ENCODE assay signal across 16 cellular contexts in the genomic region with DNA sequence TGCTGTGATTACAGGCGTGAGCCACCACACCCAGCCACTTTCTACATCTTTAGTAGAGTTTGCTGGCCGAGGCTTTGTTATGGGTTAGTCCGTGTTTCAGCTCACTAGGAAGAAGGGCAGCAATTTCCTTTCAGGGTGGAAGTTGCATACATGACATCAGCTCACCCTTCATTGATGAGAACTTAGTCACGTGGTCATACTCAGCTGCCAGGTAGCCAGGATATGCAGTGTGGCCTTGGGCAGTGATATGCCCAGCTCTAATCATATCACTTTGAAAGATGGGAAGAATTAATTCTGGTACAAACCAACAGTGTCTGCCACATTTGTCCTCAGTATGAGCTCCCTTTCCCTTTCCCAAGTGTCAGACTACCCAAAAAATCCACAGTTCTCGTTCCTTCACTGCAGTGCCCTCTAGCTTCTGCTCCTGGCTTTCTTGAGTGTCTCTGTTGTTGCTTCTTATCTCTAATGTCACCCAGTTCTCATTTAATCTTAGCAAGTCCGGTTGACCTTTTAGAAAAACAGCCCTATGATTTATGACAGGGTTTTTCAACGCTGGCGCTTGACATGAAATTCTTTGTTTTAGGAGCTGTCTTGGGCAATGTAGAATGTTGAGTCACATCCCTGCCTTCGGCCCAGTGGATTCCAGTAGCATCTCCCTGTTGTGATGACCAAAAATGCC.
DNase-seq lines count a peak whose midpoint lies in the region; ATAC-seq lines count a peak whose summit lies in the region.
"Had no signal": no experiment of that assay in that cellular context is flagged by ENCODE, and none has a peak within 500 bp of the region (broad histone marks: within the 10 kb centered on the region; RNA-seq: fewer than 3 reads in every experiment).

No MANE protein-coding gene starts in this region.

- no peak overlapping the region for H3K4me3 Mint-ChIP-seq in activated CD4-positive, alpha-beta memory T cell treated with anti-CD3 and anti-CD28 coated beads for 36 hours
- H3K4me3 Mint-ChIP-seq: activated CD4-positive, alpha-beta T cell treated with anti-CD3 and anti-CD28 coated beads for 36 hours; activated T-helper 17 cell treated with anti-CD3 and anti-CD28 coated beads, Interleukin-2, amount 50 U/mL, for 72 hours; central memory CD8-positive, alpha-beta T cell had no signal

- H3K9me3 Mint-ChIP-seq in activated CD4-positive, alpha-beta memory T cell treated with anti-CD3 and anti-CD28 coated beads for 36 hours = no peaks in the 10 kb centered on the region

- ATAC-seq in left cardiac atrium (no peak), GM21825 (IDR thresholded peaks at IDR 0.05; ENCODE audit: unreplicated experiment) (no peak)
- ATAC-seq: activated CD4-positive, alpha-beta T cell treated with anti-CD3 and anti-CD28 coated beads for 36 hours; activated T-helper 17 cell treated with anti-CD3 and anti-CD28 coated beads, Interleukin-2, amount 50 U/mL, for 72 hours; left lobe of liver had no signal

- DNase-seq in AG20443 (ENCODE audit: low spot score) = peak; percentile 79
- peak; percentile 11 for DNase-seq in HT1080 (ENCODE audit: low read depth)
- peak; percentile 95 for DNase-seq in amniotic epithelial cell (ENCODE audit: low read depth)
- peak; percentile 79 for DNase-seq in iris pigment epithelial cell (ENCODE audit: low read depth)
- DNase-seq in HPDE6-E6E7 (ENCODE audit: extremely low spot score) = no peak
- DNase-seq in left cardiac atrium = no peak
- DNase-seq in activated CD4-positive, alpha-beta memory T cell treated with anti-CD3 and anti-CD28 coated beads for 36 hours = no peak
- DNase-seq: activated CD4-positive, alpha-beta T cell treated with anti-CD3 and anti-CD28 coated beads for 36 hours; CD4-positive, alpha-beta memory T cell; esophagus squamous epithelium; NCI-H524; stimulated activated CD8-positive, alpha-beta memory T cell treated with anti-CD3 and anti-CD28 coated beads, Interleukin-4, amount 100 ng/mL, for 48 hours had no signal

- H3K4me1 Mint-ChIP-seq in activated CD4-positive, alpha-beta memory T cell treated with anti-CD3 and anti-CD28 coated beads for 36 hours (ENCODE audit: low read depth) = peaks cover 13% of the 10 kb centered on the region

- POLR2A ChIA-PET in activated CD4-positive, alpha-beta memory T cell treated with anti-CD3 and anti-CD28 coated beads for 36 hours (lab: Charles Lee) = no interaction called here

- H3K36me3 Mint-ChIP-seq in activated CD4-positive, alpha-beta memory T cell treated with anti-CD3 and anti-CD28 coated beads for 36 hours = no peaks in the 10 kb centered on the region

- CTCF ChIA-PET in activated CD4-positive, alpha-beta memory T cell treated with anti-CD3 and anti-CD28 coated beads for 36 hours (lab: Charles Lee) = no interaction called here

- no peaks in the 10 kb centered on the region for H3K27me3 Mint-ChIP-seq in activated CD4-positive, alpha-beta memory T cell treated with anti-CD3 and anti-CD28 coated beads for 36 hours
- H3K27me3 Mint-ChIP-seq: activated CD4-positive, alpha-beta T cell treated with anti-CD3 and anti-CD28 coated beads for 36 hours; activated T-helper 17 cell treated with anti-CD3 and anti-CD28 coated beads, Interleukin-2, amount 50 U/mL, for 72 hours; CD4-positive, alpha-beta memory T cell; central memory CD8-positive, alpha-beta T cell had no signal

- intact Hi-C loops in left cardiac atrium (cut with DNase I) = no loop called here
- intact Hi-C loops in activated CD4-positive, alpha-beta memory T cell treated with anti-CD3 and anti-CD28 coated beads for 36 hours (cut with micrococcal nuclease) = no loop called here

- H3K27ac Mint-ChIP-seq in activated CD4-positive, alpha-beta memory T cell treated with anti-CD3 and anti-CD28 coated beads for 36 hours = no peak overlapping the region
- H3K27ac Mint-ChIP-seq: activated CD4-positive, alpha-beta T cell treated with anti-CD3 and anti-CD28 coated beads for 36 hours; activated T-helper 17 cell treated with anti-CD3 and anti-CD28 coated beads, Interleukin-2, amount 50 U/mL, for 72 hours had no signal

Comparison
In these comparisons a context has a peak if more than half of its experiments do, and no peak if none do; other contexts are left out.
1. DNase-seq: peak in AG20443 (single experiment), HT1080 (single experiment), amniotic epithelial cell (single experiment) and iris pigment epithelial cell (single experiment); none in HPDE6-E6E7 (single experiment), left cardiac atrium (single experiment) and activated CD4-positive, alpha-beta memory T cell treated with anti-CD3 and anti-CD28 coated beads for 36 hours (single experiment).